In genomic region chrX:73561791-73562190, GRCh38 we compare ENCODE assay signal across 12 cellular contexts. TPM values are rescaled to one million over a fixed set of nuclear protein-coding genes. Genes with fewer than 3 reads are reported as not detected.
DNase-seq lines count a peak whose midpoint lies in the region; TF ChIP-seq lines count a peak whose summit lies in the region.
"Had no signal": no experiment of that assay in that cellular context is flagged by ENCODE, and none has a peak within 500 bp of the region (broad histone marks: within the 10 kb centered on the region; RNA-seq: fewer than 3 reads in every experiment).

No MANE protein-coding gene starts in this region.

- H3K9me3 Mint-ChIP-seq in activated naive CD8-positive, alpha-beta T cell (ENCODE audit: low read depth) = no peaks in the 10 kb centered on the region
- no peaks in the 10 kb centered on the region for H3K9me3 Mint-ChIP-seq in CD8-positive, alpha-beta memory T cell

- DNase-seq in DMS 273 (lab: John Stamatoyannopoulos, UW; ENCODE audit: unreplicated experiment) = peak; percentile 17
- no peak for DNase-seq in DMS 273 treated with DMSO at 0.1 percent for 48 hours (lab: John Stamatoyannopoulos, UW)
- DNase-seq in left kidney (ENCODE audit: low read depth, low spot score) = peak; percentile 16
- DNase-seq in adrenal gland = no peak
- no peak for DNase-seq in transverse colon
- no peak for DNase-seq in CD8-positive, alpha-beta memory T cell
- DNase-seq: effector CD4-positive, alpha-beta T cell; NCI-H2227 treated with DMSO at 0.1 percent for 48 hours; stimulated activated CD4-positive, alpha-beta T cell treated with anti-CD3 and anti-CD28 coated beads, Interleukin-1b, Interleukin-23, amount 100 ng/mL, for 48 hours had no signal

- POLR2A ChIA-PET in CD8-positive, alpha-beta memory T cell (lab: Charles Lee) = no interaction called here

- H3K36me3 Mint-ChIP-seq in activated naive CD8-positive, alpha-beta T cell = no peaks in the 10 kb centered on the region
- H3K36me3 Mint-ChIP-seq in CD8-positive, alpha-beta memory T cell = peaks cover 0 to 8% (median 0%) of the 10 kb centered on the region in 3 donors

- H3K4me1 ChIP-seq in HUES6 (ENCODE audit: control insufficient read depth, insufficient read depth, low read length) (no peaks in the 10 kb centered on the region; the same call in 1 of the 2 replicates), adrenal gland (replicated peaks in 1 of 2) (no peaks in the 10 kb centered on the region), transverse colon (peaks cover 0 to 10% (median 3%) of the 10 kb centered on the region in 4 donors)
- peaks cover 9% of the 10 kb centered on the region for H3K4me1 ChIP-seq in CD8-positive, alpha-beta memory T cell (ENCODE audit: insufficient read depth, low read length)

- in situ Hi-C loops in transverse colon (cut with MboI; ENCODE audit: low pct_ligation_motif_present in 1 of 4, low pct_unique_long_range_greater_than_20kb in 1 of 4, low sequenced_read_pairs in 3 of 4) = no loop called here

- H3K4me1 Mint-ChIP-seq in activated naive CD8-positive, alpha-beta T cell (ENCODE audit: low read depth) = peaks cover 34% of the 10 kb centered on the region
- H3K4me1 Mint-ChIP-seq in CD8-positive, alpha-beta memory T cell = peaks cover 11 to 41% (median 25%) of the 10 kb centered on the region in 3 donors

- H3K27ac ChIP-seq in HUES6 (ENCODE audit: low read depth, low read length) (no peak overlapping the region), adrenal gland (no peak overlapping the region), transverse colon (peak overlapping the region in 1 of 4 donors; percentile 88)
- H3K27ac ChIP-seq in CD8-positive, alpha-beta memory T cell (ENCODE audit: low read depth, low read length) = no peak overlapping the region
- H3K27ac ChIP-seq: neutrophil had no signal

- WGBS in adrenal gland, 4 donors = 57 to 76% (median 68%) methylated on average over 3 of the region's 3 CpGs
- WGBS in transverse colon (ENCODE audit: low coverage in 1 of 2), 2 donors = 37% methylated on average over 3 of the region's 3 CpGs; no CpG with 5 or more reads in 1 of the 2 donors

- intact Hi-C loops in adrenal gland (cut with DNase I) (no loop called here), transverse colon (cut with DNase I; ENCODE audit: low total_unique reads) (no loop called here)

- CTCF ChIA-PET in CD8-positive, alpha-beta memory T cell (lab: Charles Lee) = no interaction called here

- TF ChIP-seq EP300 in transverse colon (IDR thresholded peaks at IDR 0.05; ENCODE audit: low read depth) = no peak

- H3K4me3 ChIP-seq in HUES6 (ENCODE audit: low read depth, low read length) (peak overlapping the region; percentile 81; the same call in 1 of the 2 replicates), adrenal gland (no peak overlapping the region), transverse colon (no peak overlapping the region)
- H3K4me3 ChIP-seq in CD8-positive, alpha-beta memory T cell (ENCODE audit: low read length) = no peak overlapping the region

- H3K4me3 Mint-ChIP-seq in activated naive CD8-positive, alpha-beta T cell = peak overlapping the region; percentile 98
- H3K4me3 Mint-ChIP-seq in CD8-positive, alpha-beta memory T cell = peak overlapping the region in 3 of 7 donors; percentile 43 to 99 (median 95)

- no peaks in the 10 kb centered on the region for H3K27me3 Mint-ChIP-seq in activated naive CD8-positive, alpha-beta T cell
- peaks cover 0 to 4% of the 10 kb centered on the region in 2 donors for H3K27me3 Mint-ChIP-seq in CD8-positive, alpha-beta memory T cell

- H3K9ac ChIP-seq in HUES6 (ENCODE audit: low read length) = no peak overlapping the region

- no peak overlapping the region for H3K27ac Mint-ChIP-seq in activated naive CD8-positive, alpha-beta T cell
- peak overlapping the region in 1 of 8 donors; percentile 100 for H3K27ac Mint-ChIP-seq in CD8-positive, alpha-beta memory T cell

- TF ChIP-seq CTCF in adrenal gland (IDR thresholded peaks at IDR 0.05) = no peak
- no peak for TF ChIP-seq CTCF in transverse colon (IDR thresholded peaks at IDR 0.05)

- H3K9me3 ChIP-seq in HUES6 (ENCODE audit: control insufficient read depth, insufficient read depth, low read depth, low read length) (peaks cover 9% of the 10 kb centered on the region; the same call in 1 of the 2 replicates), adrenal gland (replicated peaks in 1 of 3) (no peaks in the 10 kb centered on the region), transverse colon (no peaks in the 10 kb centered on the region)
- H3K9me3 ChIP-seq in CD8-positive, alpha-beta memory T cell (ENCODE audit: low read length) = no peaks in the 10 kb centered on the region
- H3K9me3 ChIP-seq: neutrophil had no signal

- H3K36me3 ChIP-seq in HUES6 (ENCODE audit: control insufficient read depth, insufficient read depth, low read length) (no peaks in the 10 kb centered on the region; the same call in 1 of the 2 replicates), adrenal gland (replicated peaks in 1 of 2) (no peaks in the 10 kb centered on the region), transverse colon (no peaks in the 10 kb centered on the region)
- no peaks in the 10 kb centered on the region for H3K36me3 ChIP-seq in CD8-positive, alpha-beta memory T cell (ENCODE audit: insufficient read depth, low read length)
- H3K36me3 ChIP-seq: neutrophil had no signal

- H3K27me3 ChIP-seq in HUES6 (ENCODE audit: control insufficient read depth, insufficient read depth, low read length) (no peaks in the 10 kb centered on the region; the same call in 1 of the 2 replicates), adrenal gland (no peaks in the 10 kb centered on the region), transverse colon (no peaks in the 10 kb centered on the region)
- H3K27me3 ChIP-seq in CD8-positive, alpha-beta memory T cell (ENCODE audit: insufficient read depth, low read length, poor library complexity, severe bottlenecking) = no peaks in the 10 kb centered on the region
- H3K27me3 ChIP-seq: neutrophil had no signal

- no peak for TF ChIP-seq POLR2A in adrenal gland (IDR thresholded peaks at IDR 0.05)
- TF ChIP-seq POLR2A in transverse colon (IDR thresholded peaks at IDR 0.05) = no peak

RNA-seq across cellular contexts. Expression of gene CHIC1, which starts 1.2 kb away (rescaled TPM):
- total RNA-seq in adrenal gland (10 to 100 TPM; 10.9 to 34.5 (median 19.7) TPM), transverse colon (10 to 100 TPM in 2 of 4 donors, 1 to 10 TPM in 1, under 1 TPM in 1; 1.00 to 13.5 (median 9.2) TPM)
- polyA plus RNA-seq in adrenal gland = 10 to 100 TPM in 1 of 3 donors, 1 to 10 TPM in 2; 4.5 to 12.9 (median 5.3) TPM
- 1 to 10 TPM; 7.7 to 8.9 TPM for total RNA-seq in CD8-positive, alpha-beta memory T cell
- 2.5 TPM for polyA plus RNA-seq in CD8-positive, alpha-beta memory T cell

Comparison
In these comparisons a context has a peak if more than half of its experiments do, and no peak if none do; other contexts are left out.
1. DNase-seq: peak in DMS 273 (single experiment) and left kidney (single experiment); none in DMS 273 treated with DMSO at 0.1 percent for 48 hours (single experiment), adrenal gland (0 of 7), transverse colon (single experiment) and CD8-positive, alpha-beta memory T cell (0 of 5).